In the genomic region with DNA sequence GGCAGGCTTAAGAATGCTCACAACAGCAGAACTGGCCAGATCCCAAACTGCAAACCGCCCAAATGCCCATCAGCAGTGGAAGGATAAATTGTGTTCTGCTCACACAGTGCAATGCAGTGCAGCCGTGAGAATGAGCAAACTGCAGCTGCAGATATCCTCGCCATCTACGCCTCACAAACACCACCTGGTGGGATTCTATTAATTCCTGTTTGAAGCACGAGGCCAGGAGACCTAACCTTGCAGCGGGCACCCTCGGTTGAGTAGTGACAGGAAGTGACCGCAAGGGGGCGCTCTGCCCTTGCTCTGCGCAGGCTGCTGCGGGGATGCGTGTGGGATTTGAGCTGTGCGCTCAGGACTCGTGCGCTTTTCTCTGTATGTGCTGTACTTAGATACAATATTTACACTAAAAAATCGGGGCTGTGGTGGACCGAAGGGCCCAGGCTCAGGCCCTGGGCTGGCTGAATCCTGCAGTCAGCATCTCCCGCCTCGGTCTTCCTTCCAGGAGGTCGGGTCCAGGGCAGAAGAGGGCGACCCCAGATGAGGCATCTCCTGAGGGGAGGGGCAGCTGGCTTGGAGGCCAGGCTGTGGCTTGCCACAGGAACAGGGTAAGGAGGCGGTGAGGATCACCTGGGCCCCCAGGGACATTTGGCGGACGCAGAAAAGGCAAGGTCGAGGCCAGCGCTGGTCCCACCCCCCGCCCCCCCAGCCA, we compare ENCODE assay signal across 8 cellular contexts. TPM values are rescaled to one million over a fixed set of nuclear protein-coding genes. Genes with fewer than 3 reads are reported as not detected.
DNase-seq lines count a peak whose midpoint lies in the region; ATAC-seq and TF ChIP-seq lines count a peak whose summit lies in the region.

No MANE protein-coding gene starts in this region.

- no peaks in the 10 kb centered on the region for H3K9me2 ChIP-seq in GM23338 (ENCODE audit: insufficient read depth)

- no peak for TF ChIP-seq POLR2A in suprapubic skin (IDR thresholded peaks at IDR 0.05)

- H3K36me3 Mint-ChIP-seq in GM23338 (ENCODE audit: low read depth) = no peaks in the 10 kb centered on the region
- no peaks in the 10 kb centered on the region for H3K36me3 Mint-ChIP-seq in activated T-helper 2 cell treated with anti-CD3 and anti-CD28 coated beads, Interferon-gamma antibody, Interleukin-2, Interleukin-4, amounts not matched to agents 10 μg/mL and 5 μg/mL and 100 μg/mL, durations not matched to agents 14 hours and 24 hours and 36 hours (ENCODE audit: low read depth)

- H3K27me3 ChIP-seq in GM23338 (ENCODE audit: insufficient read depth) = no peaks in the 10 kb centered on the region
- peaks cover 46% of the 10 kb centered on the region for H3K27me3 ChIP-seq in foreskin keratinocyte
- peaks cover 37% of the 10 kb centered on the region for H3K27me3 ChIP-seq in suprapubic skin

- DNase-seq in Daoy (ENCODE audit: low read depth) = peak; percentile 88
- peak; percentile 93 for DNase-seq in GM23338 (ENCODE audit: low spot score)
- DNase-seq in LNCaP clone FGC (ENCODE audit: low read depth) = peak; percentile 30
- peak; percentile 92 for DNase-seq in RPMI8226
- DNase-seq in activated T-helper 2 cell treated with anti-CD3 and anti-CD28 coated beads, Interferon-gamma antibody, Interleukin-2, Interleukin-4, amounts not matched to agents 10 μg/mL and 5 μg/mL and 100 μg/mL, durations not matched to agents 14 hours and 24 hours and 36 hours (ENCODE audit: low spot score) = peak; percentile 73
- DNase-seq in foreskin keratinocyte = peak in 1 of 2 donors; percentile 51
- peak in 53 of 56 donors; percentile 21 to 91 (median 66) for DNase-seq in nucleus accumbens (lab: John Stamatoyannopoulos, UW)
- DNase-seq in suprapubic skin (ENCODE audit: low spot score in 2 of 2) = peak in 1 of 2 donors; percentile 78

- peak overlapping the region; percentile 50 for H3K4me3 ChIP-seq in GM23338
- no peak overlapping the region for H3K4me3 ChIP-seq in LNCaP clone FGC (ENCODE audit: low read depth, low read length)
- H3K4me3 ChIP-seq in suprapubic skin = no peak overlapping the region

- intact Hi-C loops in activated T-helper 2 cell treated with anti-CD3 and anti-CD28 coated beads, Interferon-gamma antibody, Interleukin-2, Interleukin-4, amounts not matched to agents 10 μg/mL and 5 μg/mL and 100 μg/mL, durations not matched to agents 14 hours and 24 hours and 36 hours (cut with micrococcal nuclease) = loop anchor here (1.0 to 10.0 kb wide), 2 partner anchors 82 to 752 kb away; a partner anchor contains a TSS

- peak overlapping the region; percentile 83 for H3K4me2 ChIP-seq in GM23338

- H3K4me1 ChIP-seq in GM23338 (ENCODE audit: insufficient read depth) = peaks cover 8% of the 10 kb centered on the region; the same call in 1 of the 2 replicates
- no peaks in the 10 kb centered on the region for H3K4me1 ChIP-seq in foreskin keratinocyte
- peaks cover 4% of the 10 kb centered on the region for H3K4me1 ChIP-seq in suprapubic skin

- H3K27ac ChIP-seq in GM23338 (ENCODE audit: low read depth) (no peak overlapping the region), foreskin keratinocyte (no peak overlapping the region), suprapubic skin (no peak overlapping the region)

- TF ChIP-seq EP300 in suprapubic skin (IDR thresholded peaks at IDR 0.05) = no peak

- peaks cover 21% of the 10 kb centered on the region for H3K27me3 Mint-ChIP-seq in GM23338 (ENCODE audit: insufficient read depth, low read depth, poor library complexity)
- H3K27me3 Mint-ChIP-seq in activated T-helper 2 cell treated with anti-CD3 and anti-CD28 coated beads, Interferon-gamma antibody, Interleukin-2, Interleukin-4, amounts not matched to agents 10 μg/mL and 5 μg/mL and 100 μg/mL, durations not matched to agents 14 hours and 24 hours and 36 hours (ENCODE audit: low read depth) = peaks cover 28% of the 10 kb centered on the region

- peak overlapping the region; percentile 86; the same call in 1 of the 2 replicates for H2AFZ ChIP-seq in GM23338

- WGBS in suprapubic skin = 49% methylated on average over 11 of the region's 27 CpGs

- H3K79me2 ChIP-seq in GM23338 (replicated peaks; ENCODE audit: insufficient read depth) = no peaks in the 10 kb centered on the region

- no peak overlapping the region for H3K27ac Mint-ChIP-seq in GM23338
- no peak overlapping the region for H3K27ac Mint-ChIP-seq in activated T-helper 2 cell treated with anti-CD3 and anti-CD28 coated beads, Interferon-gamma antibody, Interleukin-2, Interleukin-4, amounts not matched to agents 10 μg/mL and 5 μg/mL and 100 μg/mL, durations not matched to agents 14 hours and 24 hours and 36 hours

- no peaks in the 10 kb centered on the region for H3K36me3 ChIP-seq in GM23338 (ENCODE audit: insufficient read depth)
- H3K36me3 ChIP-seq in suprapubic skin = no peaks in the 10 kb centered on the region

- H3K9me3 Mint-ChIP-seq in GM23338 = peaks cover 3% of the 10 kb centered on the region; the same call in 1 of the 3 replicates
- no peaks in the 10 kb centered on the region for H3K9me3 Mint-ChIP-seq in activated T-helper 2 cell treated with anti-CD3 and anti-CD28 coated beads, Interferon-gamma antibody, Interleukin-2, Interleukin-4, amounts not matched to agents 10 μg/mL and 5 μg/mL and 100 μg/mL, durations not matched to agents 14 hours and 24 hours and 36 hours

- ATAC-seq in GM23338 (peak; percentile 72), foreskin keratinocyte (peak; percentile 88)

- H4K20me1 ChIP-seq in GM23338 (replicated peaks; ENCODE audit: insufficient read depth) = no peaks in the 10 kb centered on the region

- H3F3A ChIP-seq in GM23338 (replicated peaks; ENCODE audit: low read depth) = no peaks in the 10 kb centered on the region

- TF ChIP-seq CTCF in GM23338 (conservative IDR thresholded peaks at IDR 0.05; ENCODE audit: low read depth in 2 of 2) = peak; percentile 98 to 99
- TF ChIP-seq CTCF in LNCaP clone FGC (IDR thresholded peaks at IDR 0.05; ENCODE audit: control insufficient read depth, extremely low read depth, insufficient read depth) = peak; percentile 96
- TF ChIP-seq CTCF in foreskin keratinocyte (conservative IDR thresholded peaks at IDR 0.05) = peak; percentile 98
- TF ChIP-seq CTCF in suprapubic skin (IDR thresholded peaks at IDR 0.05) = peak; percentile 82 to 97

- H3K9me3 ChIP-seq in suprapubic skin = no peaks in the 10 kb centered on the region

- H3K4me3 Mint-ChIP-seq in GM23338 = peak overlapping the region; percentile 68
- H3K4me3 Mint-ChIP-seq in activated T-helper 2 cell treated with anti-CD3 and anti-CD28 coated beads, Interferon-gamma antibody, Interleukin-2, Interleukin-4, amounts not matched to agents 10 μg/mL and 5 μg/mL and 100 μg/mL, durations not matched to agents 14 hours and 24 hours and 36 hours (ENCODE audit: low read depth) = no peak overlapping the region

- peaks cover 20% of the 10 kb centered on the region for H3K4me1 Mint-ChIP-seq in GM23338
- peaks cover 2% of the 10 kb centered on the region for H3K4me1 Mint-ChIP-seq in activated T-helper 2 cell treated with anti-CD3 and anti-CD28 coated beads, Interferon-gamma antibody, Interleukin-2, Interleukin-4, amounts not matched to agents 10 μg/mL and 5 μg/mL and 100 μg/mL, durations not matched to agents 14 hours and 24 hours and 36 hours (ENCODE audit: low read depth)

TF ChIP-seq in GM23338, 12 proteins besides CTCF, POLR2A, EP300 and RAD21:
- TF ChIP-seq, protein P1, sequence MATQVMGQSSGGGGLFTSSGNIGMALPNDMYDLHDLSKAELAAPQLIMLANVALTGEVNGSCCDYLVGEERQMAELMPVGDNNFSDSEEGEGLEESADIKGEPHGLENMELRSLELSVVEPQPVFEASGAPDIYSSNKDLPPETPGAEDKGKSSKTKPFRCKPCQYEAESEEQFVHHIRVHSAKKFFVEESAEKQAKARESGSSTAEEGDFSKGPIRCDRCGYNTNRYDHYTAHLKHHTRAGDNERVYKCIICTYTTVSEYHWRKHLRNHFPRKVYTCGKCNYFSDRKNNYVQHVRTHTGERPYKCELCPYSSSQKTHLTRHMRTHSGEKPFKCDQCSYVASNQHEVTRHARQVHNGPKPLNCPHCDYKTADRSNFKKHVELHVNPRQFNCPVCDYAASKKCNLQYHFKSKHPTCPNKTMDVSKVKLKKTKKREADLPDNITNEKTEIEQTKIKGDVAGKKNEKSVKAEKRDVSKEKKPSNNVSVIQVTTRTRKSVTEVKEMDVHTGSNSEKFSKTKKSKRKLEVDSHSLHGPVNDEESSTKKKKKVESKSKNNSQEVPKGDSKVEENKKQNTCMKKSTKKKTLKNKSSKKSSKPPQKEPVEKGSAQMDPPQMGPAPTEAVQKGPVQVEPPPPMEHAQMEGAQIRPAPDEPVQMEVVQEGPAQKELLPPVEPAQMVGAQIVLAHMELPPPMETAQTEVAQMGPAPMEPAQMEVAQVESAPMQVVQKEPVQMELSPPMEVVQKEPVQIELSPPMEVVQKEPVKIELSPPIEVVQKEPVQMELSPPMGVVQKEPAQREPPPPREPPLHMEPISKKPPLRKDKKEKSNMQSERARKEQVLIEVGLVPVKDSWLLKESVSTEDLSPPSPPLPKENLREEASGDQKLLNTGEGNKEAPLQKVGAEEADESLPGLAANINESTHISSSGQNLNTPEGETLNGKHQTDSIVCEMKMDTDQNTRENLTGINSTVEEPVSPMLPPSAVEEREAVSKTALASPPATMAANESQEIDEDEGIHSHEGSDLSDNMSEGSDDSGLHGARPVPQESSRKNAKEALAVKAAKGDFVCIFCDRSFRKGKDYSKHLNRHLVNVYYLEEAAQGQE (IDR thresholded peaks at IDR 0.05; ENCODE audit: unreplicated experiment) = peak; percentile 19
- 0 out of 2 replicates have a peak, but pooled peaks have one; percentile 39 for TF ChIP-seq CREB1 (CRISPR knock-in tag; IDR thresholded peaks at IDR 0.05; ENCODE audit: low read depth)
- TF ChIP-seq EZH2phosphoT487 (IDR thresholded peaks at IDR 0.05; ENCODE audit: unreplicated experiment) = no peak

RNA-seq across cellular contexts. Expression of a gene that starts 19.8 kb away (rescaled TPM):
- total RNA-seq in Daoy (2014; rRNA removed; shearing (Covaris generic)) = 381 and 427 TPM in 2 replicates
- 374 and 382 TPM in 2 replicates for total RNA-seq in GM23338 (2014; rRNA removed; shearing (Covaris generic))
- polyA plus RNA-seq in GM23338 (2016; fragmentation: Nextera tagmentation; extraction: Ambion mirVana) (284 and 331 TPM in 2 replicates), foreskin keratinocyte (299 and 317 TPM in 2 replicates)
- 210 and 211 TPM in 2 replicates for total RNA-seq in activated T-helper 2 cell treated with anti-CD3 and anti-CD28 coated beads, Interferon-gamma antibody, Interleukin-2, Interleukin-4, amounts not matched to agents 10 μg/mL and 5 μg/mL and 100 μg/mL, durations not matched to agents 14 hours and 24 hours and 36 hours
- total RNA-seq in foreskin keratinocyte (347 and 395 TPM in 2 replicates), suprapubic skin (10 to 100 TPM; 40.2 to 77.5 (median 63.1) TPM)
